15 cellular contexts compared by ENCODE assay signal in genomic region chr20:17646209-17646717, GRCh38. TPM values are rescaled to one million over a fixed set of nuclear protein-coding genes. Genes with fewer than 3 reads are reported as not detected.
DNase-seq lines count a peak whose midpoint lies in the region; ATAC-seq and TF ChIP-seq lines count a peak whose summit lies in the region.
"Had no signal": no experiment of that assay in that cellular context is flagged by ENCODE, and none has a peak within 500 bp of the region (broad histone marks: within the 10 kb centered on the region; RNA-seq: fewer than 3 reads in every experiment).

No MANE protein-coding gene starts in this region.

- no peak for TF ChIP-seq POLR2A in GM18505 (IDR thresholded peaks at IDR 0.05; ENCODE audit: borderline replicate concordance, extremely low read depth, insufficient read depth, insufficient read length)

- ATAC-seq in Panc1 = peak; percentile 65; the same call in 1 of the 2 replicates
- ATAC-seq in left ventricle myocardium superior = no peak
- ATAC-seq in stimulated activated naive B cell treated with anti-CD40 and anti-IgM and Interleukin-4, amounts not matched to agents 10 μg/mL and 1 μg/mL and 100 μg/mL, for 72 hours (replicated peaks) = no peak
- ATAC-seq in GM18505 (IDR thresholded peaks at IDR 0.05; ENCODE audit: unreplicated experiment) = no peak

- H3K27ac Mint-ChIP-seq in stimulated activated naive B cell treated with anti-CD40 and anti-IgM and Interleukin-4, amounts not matched to agents 10 μg/mL and 1 μg/mL and 100 μg/mL, for 72 hours = peak overlapping the region; percentile 25
- H3K27ac Mint-ChIP-seq: activated naive CD8-positive, alpha-beta T cell had no signal

- in situ Hi-C loops in Panc1 (cut with HindIII; ENCODE audit: low pct_unique_long_range_greater_than_20kb, low sequenced_read_pairs) = no loop called here

- BruUV-seq in Panc1 (replicated peaks; lab: Mats Ljungman, UMichigan) = no TSS peak

- POLR2A ChIA-PET in Panc1 (lab: Charles Lee) = no interaction called here

- H4K20me1 ChIP-seq in Karpas-422 (ENCODE audit: insufficient read depth, low read depth, low read length) = peaks cover 16% of the 10 kb centered on the region; the same call in 1 of the 2 replicates

- H3K9me2 ChIP-seq in Karpas-422 (replicated peaks; ENCODE audit: insufficient read depth, low read length) = no peaks in the 10 kb centered on the region

- no peak for TF ChIP-seq CTCF in Panc1 (IDR thresholded peaks at IDR 0.05)

- H3K36me3 ChIP-seq in Panc1 (ENCODE audit: control insufficient read depth, insufficient read depth, low read length) (no peaks in the 10 kb centered on the region), Karpas-422 (ENCODE audit: insufficient read depth, low read length) (no peaks in the 10 kb centered on the region)

- peak; percentile 32 for DNase-seq in DMS153 (lab: John Stamatoyannopoulos, UW)
- DNase-seq in DMS153 treated with DMSO at 0.1 percent for 48 hours (lab: John Stamatoyannopoulos, UW; ENCODE audit: unreplicated experiment) = no peak
- DNase-seq in Panc1 (ENCODE audit: low read depth, low spot score) = no peak
- peak; percentile 21 for DNase-seq in left ventricle myocardium superior
- DNase-seq in stimulated activated naive B cell treated with anti-CD40 and anti-IgM and Interleukin-4, amounts not matched to agents 10 μg/mL and 1 μg/mL and 100 μg/mL, for 72 hours = no peak
- DNase-seq in amygdala (lab: John Stamatoyannopoulos, UW) = no peak
- DNase-seq in Karpas-422 = no peak
- DNase-seq: 8988T; activated CD4-positive, CD25-positive, alpha-beta regulatory T cell treated with anti-CD3 and anti-CD28 coated beads, Interleukin-2, amount 50 U/mL, for 72 hours; mammary epithelial cell; NCI-H2081 treated with DMSO at 0.1 percent for 48 hours; retina had no signal

- no peaks in the 10 kb centered on the region for H3K79me2 ChIP-seq in Karpas-422 (ENCODE audit: low read length)

- peaks cover 13 to 16% of the 10 kb centered on the region in 2 donors for H3K36me3 Mint-ChIP-seq in stimulated activated naive B cell treated with anti-CD40 and anti-IgM and Interleukin-4, amounts not matched to agents 10 μg/mL and 1 μg/mL and 100 μg/mL, for 72 hours
- H3K36me3 Mint-ChIP-seq: activated naive CD8-positive, alpha-beta T cell had no signal

- H2AFZ ChIP-seq in Karpas-422 (ENCODE audit: low read length) = no peak overlapping the region

- no peaks in the 10 kb centered on the region for H3K9me3 ChIP-seq in Panc1 (ENCODE audit: control insufficient read depth, insufficient read depth, low read depth, low read length)
- no peaks in the 10 kb centered on the region for H3K9me3 ChIP-seq in Karpas-422 (ENCODE audit: low read length)

- H3K9ac ChIP-seq in Karpas-422 (ENCODE audit: low read length) = no peak overlapping the region

- CTCF ChIA-PET in Panc1 (lab: Charles Lee) = no interaction called here

- peak overlapping the region; percentile 75 for H3K27ac ChIP-seq in Panc1 (ENCODE audit: low read length)
- H3K27ac ChIP-seq in Karpas-422 (ENCODE audit: low read length) = no peak overlapping the region

- no peaks in the 10 kb centered on the region for H3K27me3 ChIP-seq in Panc1 (ENCODE audit: control insufficient read depth, insufficient read depth, low read length)
- H3K27me3 ChIP-seq in Karpas-422 (ENCODE audit: low read length) = no peaks in the 10 kb centered on the region

- H3K27me3 Mint-ChIP-seq in stimulated activated naive B cell treated with anti-CD40 and anti-IgM and Interleukin-4, amounts not matched to agents 10 μg/mL and 1 μg/mL and 100 μg/mL, for 72 hours = no peaks in the 10 kb centered on the region
- H3K27me3 Mint-ChIP-seq: activated naive CD8-positive, alpha-beta T cell had no signal

- no peak overlapping the region for H3K4me2 ChIP-seq in Karpas-422 (ENCODE audit: low read depth, low read length, poor library complexity, severe bottlenecking)

- H3K4me1 ChIP-seq in Panc1 (ENCODE audit: control insufficient read depth, insufficient read depth, low read length) = peaks cover 66% of the 10 kb centered on the region
- no peaks in the 10 kb centered on the region for H3K4me1 ChIP-seq in Karpas-422 (ENCODE audit: low read length)

- H3K9me3 Mint-ChIP-seq in stimulated activated naive B cell treated with anti-CD40 and anti-IgM and Interleukin-4, amounts not matched to agents 10 μg/mL and 1 μg/mL and 100 μg/mL, for 72 hours = no peaks in the 10 kb centered on the region

- intact Hi-C loops in Panc1 (cut with micrococcal nuclease; ENCODE audit: unreplicated experiment) = no loop called here
- intact Hi-C loops in left ventricle myocardium superior (cut with micrococcal nuclease) = no loop called here

- H3K4me3 ChIP-seq in Panc1 (ENCODE audit: low read depth in 2 of 2, low read length in 2 of 2) (no peak overlapping the region), Karpas-422 (ENCODE audit: low read length) (no peak overlapping the region)

- peaks cover 37 to 72% of the 10 kb centered on the region in 2 donors for H3K4me1 Mint-ChIP-seq in stimulated activated naive B cell treated with anti-CD40 and anti-IgM and Interleukin-4, amounts not matched to agents 10 μg/mL and 1 μg/mL and 100 μg/mL, for 72 hours

- H3K4me3 Mint-ChIP-seq in stimulated activated naive B cell treated with anti-CD40 and anti-IgM and Interleukin-4, amounts not matched to agents 10 μg/mL and 1 μg/mL and 100 μg/mL, for 72 hours = no peak overlapping the region
- H3K4me3 Mint-ChIP-seq: activated naive CD8-positive, alpha-beta T cell had no signal

RNA-seq across cellular contexts. Expression of gene RRBP1, which starts 35.8 kb away (rescaled TPM):
- total RNA-seq in Panc1 (2021; ENCODE audit: unreplicated experiment) = 152 TPM
- polyA plus RNA-seq in Panc1 (2012; ENCODE audit: insufficient read length) = 153 TPM
- 35.6 TPM for total RNA-seq in left ventricle myocardium superior
- total RNA-seq in Karpas-422 (2014; rRNA removed; shearing (Covaris generic); ENCODE audit: low replicate concordance) = 3.7 and 8.2 TPM in 2 replicates

RNA-seq across cellular contexts. Expression of gene BANF2, which starts 53.5 kb away (rescaled TPM):
- total RNA-seq in Panc1 (2021; ENCODE audit: unreplicated experiment) (not detected), left ventricle myocardium superior (not detected)
- polyA plus RNA-seq in Panc1 (2012; ENCODE audit: insufficient read length) = not detected
- not detected in 2 replicates for total RNA-seq in Karpas-422 (2014; rRNA removed; shearing (Covaris generic); ENCODE audit: low replicate concordance)
- total RNA-seq: HT-29, mammary epithelial cell had no signal
- polyA plus RNA-seq: mammary epithelial cell had no signal

Comparison
In these comparisons a context has a peak if more than half of its experiments do, and no peak if none do; other contexts are left out.
1. DNase-seq: peak in DMS153 (single experiment) and left ventricle myocardium superior (single experiment); none in DMS153 treated with DMSO at 0.1 percent for 48 hours (single experiment), Panc1 (single experiment), stimulated activated naive B cell treated with anti-CD40 and anti-IgM and Interleukin-4, amounts not matched to agents 10 μg/mL and 1 μg/mL and 100 μg/mL, for 72 hours (single experiment), amygdala (0 of 56) and Karpas-422 (single experiment).